ENCODE assay signal across 20 cellular contexts in the genomic region with DNA sequence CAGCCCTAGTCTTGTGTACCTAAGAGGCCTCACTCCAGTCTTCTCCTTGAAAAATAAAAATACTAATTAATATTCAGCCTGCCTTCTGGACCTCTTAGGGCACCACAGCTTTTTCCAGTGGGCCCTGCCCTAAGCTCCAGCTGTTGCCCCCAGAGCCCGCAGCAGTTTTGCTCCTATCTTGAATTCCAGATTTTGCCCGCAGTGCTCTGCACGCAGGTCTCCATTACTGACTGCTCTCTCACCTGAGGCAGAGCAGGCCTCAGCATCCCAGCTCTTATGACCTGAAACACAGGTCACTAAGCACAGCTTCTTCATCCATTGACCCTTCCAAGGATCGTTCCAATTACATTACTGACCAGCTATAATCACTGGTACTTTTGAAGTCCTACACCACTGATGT.
"Had no signal": no experiment of that assay in that cellular context is flagged by ENCODE, and none has a peak within 500 bp of the region (broad histone marks: within the 10 kb centered on the region; RNA-seq: fewer than 3 reads in every experiment).

No MANE protein-coding gene starts in this region.

- H3K9me3 Mint-ChIP-seq: natural killer cell treated with Interleukin-12 subunit alpha and Interleukin-12 subunit beta and Interleukin-15 and Interleukin-18, amount 100 ng/mL, for 72 hours; stimulated activated naive B cell treated with anti-CD40 and anti-IgM and Interleukin-4, amounts not matched to agents 10 μg/mL and 1 μg/mL and 100 μg/mL, for 72 hours; stimulated activated naive CD8-positive, alpha-beta T cell treated with anti-CD3 and anti-CD28 coated beads, Interleukin-15, amount 100 ng/mL, for 72 hours had no signal

- H3K4me3 Mint-ChIP-seq: natural killer cell treated with Interleukin-12 subunit alpha and Interleukin-12 subunit beta and Interleukin-15 and Interleukin-18, amount 100 ng/mL, for 72 hours; stimulated activated naive B cell treated with anti-CD40 and anti-IgM and Interleukin-4, amounts not matched to agents 10 μg/mL and 1 μg/mL and 100 μg/mL, for 72 hours; stimulated activated naive CD8-positive, alpha-beta T cell treated with anti-CD3 and anti-CD28 coated beads, Interleukin-15, amount 100 ng/mL, for 72 hours had no signal

- H3K27ac ChIP-seq: heart left ventricle, neutrophil, right atrium auricular region, transverse colon had no signal

- H3K9me3 ChIP-seq: heart left ventricle, neutrophil, right atrium auricular region, sigmoid colon, testis, transverse colon had no signal

- H3K27ac Mint-ChIP-seq: natural killer cell treated with Interleukin-12 subunit alpha and Interleukin-12 subunit beta and Interleukin-15 and Interleukin-18, amount 100 ng/mL, for 72 hours; stimulated activated naive B cell treated with anti-CD40 and anti-IgM and Interleukin-4, amounts not matched to agents 10 μg/mL and 1 μg/mL and 100 μg/mL, for 72 hours; stimulated activated naive CD8-positive, alpha-beta T cell treated with anti-CD3 and anti-CD28 coated beads, Interleukin-15, amount 100 ng/mL, for 72 hours had no signal

- FAIRE-seq: frontal cortex, urothelium cell line had no signal

- H3K4me3 ChIP-seq: dorsolateral prefrontal cortex, heart left ventricle, right atrium auricular region, sigmoid colon, skin epidermis, testis, transverse colon had no signal

- H3K36me3 Mint-ChIP-seq: natural killer cell treated with Interleukin-12 subunit alpha and Interleukin-12 subunit beta and Interleukin-15 and Interleukin-18, amount 100 ng/mL, for 72 hours had no signal

- H3K27me3 ChIP-seq: dorsolateral prefrontal cortex, heart left ventricle, neutrophil, right atrium auricular region, sigmoid colon, testis, transverse colon had no signal

- DNase-seq: cortex of kidney; dorsolateral prefrontal cortex; effector CD8-positive, alpha-beta T cell; heart left ventricle; hippocampal formation; mammary epithelial cell; posterior cingulate gyrus; sigmoid colon; stimulated activated CD4-positive, alpha-beta T cell treated with anti-CD3 and anti-CD28 coated beads, Interleukin-2, amount 100 ng/mL, for 24 hours; stimulated activated CD4-positive, alpha-beta T cell treated with anti-CD3 and anti-CD28 coated beads, Interleukin-4, amount 100 ng/mL, for 4 hours; stimulated activated naive B cell treated with anti-CD40 and anti-IgM and Interleukin-4, amounts not matched to agents 10 μg/mL and 1 μg/mL and 100 μg/mL, for 72 hours; stimulated activated naive CD8-positive, alpha-beta T cell treated with anti-CD3 and anti-CD28 coated beads, Interleukin-15, amount 100 ng/mL, for 72 hours; testis; transverse colon had no signal

- H3K27me3 Mint-ChIP-seq: stimulated activated naive B cell treated with anti-CD40 and anti-IgM and Interleukin-4, amounts not matched to agents 10 μg/mL and 1 μg/mL and 100 μg/mL, for 72 hours; stimulated activated naive CD8-positive, alpha-beta T cell treated with anti-CD3 and anti-CD28 coated beads, Interleukin-15, amount 100 ng/mL, for 72 hours had no signal
